ENCODE assay signal across 2 cellular contexts in the genomic region with DNA sequence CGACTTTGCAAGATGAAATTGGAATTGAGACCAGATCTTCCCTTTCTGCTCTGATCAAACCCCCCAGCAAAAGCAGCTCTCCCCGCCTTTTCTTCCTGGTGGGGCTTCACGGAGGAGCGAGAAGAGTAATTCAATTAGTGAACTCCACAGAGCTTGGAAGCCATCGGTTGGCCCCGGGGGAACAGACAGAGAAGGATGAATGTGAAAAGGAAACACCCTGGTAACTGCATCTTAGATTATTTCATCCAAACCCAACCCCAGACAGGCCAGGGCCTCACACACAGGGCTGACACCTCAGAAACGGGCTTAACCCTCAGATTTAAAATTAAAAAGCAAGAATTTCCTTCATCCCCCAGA.
TF ChIP-seq lines count a peak whose summit lies in the region.

No MANE protein-coding gene starts in this region.

TF ChIP-seq in A549, 52 proteins besides CTCF, POLR2A, EP300 and RAD21:
- no peak for TF ChIP-seq ZFP36 (IDR thresholded peaks at IDR 0.05; ENCODE audit: borderline replicate concordance, partially characterized antibody)
- TF ChIP-seq, protein P1, sequence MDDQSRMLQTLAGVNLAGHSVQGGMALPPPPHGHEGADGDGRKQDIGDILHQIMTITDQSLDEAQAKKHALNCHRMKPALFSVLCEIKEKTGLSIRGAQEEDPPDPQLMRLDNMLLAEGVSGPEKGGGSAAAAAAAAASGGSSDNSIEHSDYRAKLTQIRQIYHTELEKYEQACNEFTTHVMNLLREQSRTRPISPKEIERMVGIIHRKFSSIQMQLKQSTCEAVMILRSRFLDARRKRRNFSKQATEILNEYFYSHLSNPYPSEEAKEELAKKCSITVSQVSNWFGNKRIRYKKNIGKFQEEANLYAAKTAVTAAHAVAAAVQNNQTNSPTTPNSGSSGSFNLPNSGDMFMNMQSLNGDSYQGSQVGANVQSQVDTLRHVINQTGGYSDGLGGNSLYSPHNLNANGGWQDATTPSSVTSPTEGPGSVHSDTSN (IDR thresholded peaks at IDR 0.05), result no peak
- no peak for TF ChIP-seq EHMT2 (IDR thresholded peaks at IDR 0.05; ENCODE audit: low read depth)
- TF ChIP-seq EHF (CRISPR knock-in tag; IDR thresholded peaks at IDR 0.05), result no peak
- no peak for TF ChIP-seq MYC (IDR thresholded peaks at IDR 0.05; ENCODE audit: borderline replicate concordance, low read length)
- TF ChIP-seq CHD4 (IDR thresholded peaks at IDR 0.05; ENCODE audit: borderline replicate concordance), result no peak
- TF ChIP-seq ESRRA (IDR thresholded peaks at IDR 0.05; ENCODE audit: borderline replicate concordance, low read length), result no peak
- TF ChIP-seq GATA3 (IDR thresholded peaks at IDR 0.05; ENCODE audit: borderline replicate concordance), result no peak
- no peak for TF ChIP-seq CBX8 (IDR thresholded peaks at IDR 0.05)
- TF ChIP-seq, protein P2, sequence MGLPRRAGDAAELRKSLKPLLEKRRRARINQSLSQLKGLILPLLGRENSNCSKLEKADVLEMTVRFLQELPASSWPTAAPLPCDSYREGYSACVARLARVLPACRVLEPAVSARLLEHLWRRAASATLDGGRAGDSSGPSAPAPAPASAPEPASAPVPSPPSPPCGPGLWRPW (IDR thresholded peaks at IDR 0.05), result no peak

TF ChIP-seq in K562, 482 proteins besides CTCF, POLR2A, EP300 and RAD21:
- TF ChIP-seq HNRNPLL (IDR thresholded peaks at IDR 0.05; ENCODE audit: low read depth, low read length, poor library complexity, severe bottlenecking) (no peak), SP1 (CRISPR knock-in tag; IDR thresholded peaks at IDR 0.05) (0 out of 2 replicates have a peak, but pooled peaks have one; percentile 22)
